ENCODE assay signal across 27 cellular contexts in genomic region chr17:59767176-59767575, GRCh38. TPM values are rescaled to one million over a fixed set of nuclear protein-coding genes. Genes with fewer than 3 reads are reported as not detected.
DNase-seq lines count a peak whose midpoint lies in the region; ATAC-seq and TF ChIP-seq lines count a peak whose summit lies in the region.
"Had no signal": no experiment of that assay in that cellular context is flagged by ENCODE, and none has a peak within 500 bp of the region (broad histone marks: within the 10 kb centered on the region; RNA-seq: fewer than 3 reads in every experiment).

No MANE protein-coding gene starts in this region.

- H3K36me3 Mint-ChIP-seq in T-helper 2 cell treated with Interferon-gamma antibody and Interleukin-4, amounts not matched to agents 5 μg/mL and 100 μg/mL, for 36 hours (ENCODE audit: low read depth): peaks cover 39% of the 10 kb centered on the region

- H3K36me3 ChIP-seq in heart left ventricle (peaks cover 0 to 29% (median 17%) of the 10 kb centered on the region in 9 donors), RWPE2 (ENCODE audit: low read depth) (peaks cover 43% of the 10 kb centered on the region), spleen (peaks cover 0 to 61% (median 5%) of the 10 kb centered on the region in 6 donors), gastrocnemius medialis (peaks cover 0 to 7% of the 10 kb centered on the region in 2 donors)
- H3K36me3 ChIP-seq: thyroid gland had no signal

- peaks cover 0 to 65% (median 0%) of the 10 kb centered on the region in 12 donors for H3K4me1 ChIP-seq in heart left ventricle
- H3K4me1 ChIP-seq in RWPE2 (ENCODE audit: insufficient read depth, poor library complexity, severe bottlenecking): peaks cover 54% of the 10 kb centered on the region
- peaks cover 32% of the 10 kb centered on the region for H3K4me1 ChIP-seq in foreskin keratinocyte
- H3K4me1 ChIP-seq in spleen: peaks cover 0 to 44% (median 9%) of the 10 kb centered on the region in 6 donors
- H3K4me1 ChIP-seq in gastrocnemius medialis: peaks cover 0 to 4% of the 10 kb centered on the region in 2 donors
- H3K4me1 ChIP-seq: thyroid gland had no signal

- H3K9me3 ChIP-seq in heart left ventricle: no peaks in the 10 kb centered on the region
- no peaks in the 10 kb centered on the region for H3K9me3 ChIP-seq in RWPE2 (ENCODE audit: severe bottlenecking)
- no peaks in the 10 kb centered on the region for H3K9me3 ChIP-seq in spleen
- H3K9me3 ChIP-seq in gastrocnemius medialis: no peaks in the 10 kb centered on the region
- H3K9me3 ChIP-seq: adrenal gland, body of pancreas, SJSA1, thyroid gland had no signal

- TF ChIP-seq CTCF in heart left ventricle (IDR thresholded peaks at IDR 0.05): no peak
- TF ChIP-seq CTCF in RWPE2 (IDR thresholded peaks at IDR 0.05; ENCODE audit: poor library complexity, severe bottlenecking): no peak
- TF ChIP-seq CTCF in foreskin keratinocyte (conservative IDR thresholded peaks at IDR 0.05): no peak
- no peak for TF ChIP-seq CTCF in spleen (IDR thresholded peaks at IDR 0.05 in 8 of 11, conservative IDR thresholded peaks at IDR 0.05 in 3 of 11)
- TF ChIP-seq CTCF in gastrocnemius medialis (IDR thresholded peaks at IDR 0.05 in 4 of 5, conservative IDR thresholded peaks at IDR 0.05 in 1 of 5): no peak

- H3K4me1 Mint-ChIP-seq in T-helper 2 cell treated with Interferon-gamma antibody and Interleukin-4, amounts not matched to agents 5 μg/mL and 100 μg/mL, for 36 hours (ENCODE audit: low read depth): peaks cover 38% of the 10 kb centered on the region
- H3K4me1 Mint-ChIP-seq: IgD-negative memory B cell had no signal

- H3K27ac ChIP-seq in heart left ventricle: peak overlapping the region in 7 of 12 donors; percentile 30 to 49 (median 39)
- H3K27ac ChIP-seq in RWPE2 (ENCODE audit: poor library complexity, severe bottlenecking): peak overlapping the region; percentile 91
- H3K27ac ChIP-seq in foreskin keratinocyte: peak overlapping the region; percentile 94
- peak overlapping the region in 6 of 8 donors; percentile 12 to 50 (median 38) for H3K27ac ChIP-seq in spleen
- H3K27ac ChIP-seq in gastrocnemius medialis: peak overlapping the region in 1 of 4 donors; percentile 5
- H3K27ac ChIP-seq: adrenal gland, body of pancreas had no signal

- H3K4me3 ChIP-seq in heart left ventricle (no peak overlapping the region), RWPE2 (ENCODE audit: severe bottlenecking) (no peak overlapping the region), spleen (no peak overlapping the region), gastrocnemius medialis (no peak overlapping the region)
- H3K4me3 ChIP-seq: adrenal gland, body of pancreas, SJSA1, skin epidermis, thyroid gland had no signal

- TF ChIP-seq POLR2A in heart left ventricle (IDR thresholded peaks at IDR 0.05) (no peak), spleen (IDR thresholded peaks at IDR 0.05) (no peak), gastrocnemius medialis (IDR thresholded peaks at IDR 0.05) (no peak)

- no peak overlapping the region for H3K27ac Mint-ChIP-seq in T-helper 2 cell treated with Interferon-gamma antibody and Interleukin-4, amounts not matched to agents 5 μg/mL and 100 μg/mL, for 36 hours
- H3K27ac Mint-ChIP-seq: B cell; CD8-positive, alpha-beta T cell; IgD-negative memory B cell; naive thymus-derived CD8-positive, alpha-beta T cell had no signal

- DNase-seq in heart left ventricle: no peak
- DNase-seq in left cardiac atrium: no peak
- no peak for DNase-seq in RWPE2 (ENCODE audit: low spot score)
- DNase-seq in foreskin keratinocyte: no peak
- no peak for DNase-seq in spleen
- no peak for DNase-seq in T-helper 2 cell treated with Interferon-gamma antibody and Interleukin-4, amounts not matched to agents 5 μg/mL and 100 μg/mL, for 36 hours (ENCODE audit: low spot score)
- no peak for DNase-seq in NCI-H510A treated with DMSO at 0.1 percent for 48 hours (lab: John Stamatoyannopoulos, UW)
- no peak for DNase-seq in gastrocnemius medialis
- DNase-seq: ACHN; activated naive CD4-positive, alpha-beta T cell treated with Interleukin-2 at 50 U/mL for 16 hours; adrenal gland; body of pancreas; CD8-positive, alpha-beta T cell; cerebellar nuclear complex; left ventricle myocardium superior; midbrain; naive thymus-derived CD8-positive, alpha-beta T cell; NCI-H146; NCI-H345; NCI-H774; nucleus accumbens; stimulated activated naive CD4-positive, alpha-beta T cell treated with Interleukin-2 at 50 U/mL for 16 hours; thyroid gland had no signal

- no peak overlapping the region for H3K4me3 Mint-ChIP-seq in T-helper 2 cell treated with Interferon-gamma antibody and Interleukin-4, amounts not matched to agents 5 μg/mL and 100 μg/mL, for 36 hours
- H3K4me3 Mint-ChIP-seq: B cell; CD8-positive, alpha-beta T cell; IgD-negative memory B cell; naive thymus-derived CD8-positive, alpha-beta T cell had no signal

- intact Hi-C loops in heart left ventricle (cut with DNase I): loop anchor here in 1 of 10 donors (5.0 kb wide), 1 partner anchor 35 kb away; no protein-coding TSS in a partner anchor
- intact Hi-C loops in left cardiac atrium (cut with DNase I): no loop called here
- intact Hi-C loops in spleen (cut with DNase I; ENCODE audit: low total_unique reads): no loop called here
- intact Hi-C loops in gastrocnemius medialis (cut with DNase I; ENCODE audit: low total_unique reads): no loop called here

- H3K9me3 Mint-ChIP-seq in T-helper 2 cell treated with Interferon-gamma antibody and Interleukin-4, amounts not matched to agents 5 μg/mL and 100 μg/mL, for 36 hours: no peaks in the 10 kb centered on the region
- H3K9me3 Mint-ChIP-seq: CD8-positive, alpha-beta T cell; IgD-negative memory B cell; naive thymus-derived CD8-positive, alpha-beta T cell had no signal

- H3K27me3 Mint-ChIP-seq in T-helper 2 cell treated with Interferon-gamma antibody and Interleukin-4, amounts not matched to agents 5 μg/mL and 100 μg/mL, for 36 hours (ENCODE audit: low read depth): no peaks in the 10 kb centered on the region
- H3K27me3 Mint-ChIP-seq: B cell; IgD-negative memory B cell; naive thymus-derived CD8-positive, alpha-beta T cell had no signal

- ATAC-seq in heart left ventricle (peak in 1 of 4 donors; percentile 32), left cardiac atrium (no peak), RWPE2 (ENCODE audit: low read depth) (no peak), foreskin keratinocyte (no peak), gastrocnemius medialis (no peak)
- ATAC-seq: body of pancreas; CD8-positive, alpha-beta T cell; left ventricle myocardium superior; naive thymus-derived CD8-positive, alpha-beta T cell had no signal

- H3K27me3 ChIP-seq in heart left ventricle (no peaks in the 10 kb centered on the region), RWPE2 (ENCODE audit: insufficient read depth, poor library complexity, severe bottlenecking) (no peaks in the 10 kb centered on the region), foreskin keratinocyte (no peaks in the 10 kb centered on the region), spleen (replicated peaks in 1 of 7) (no peaks in the 10 kb centered on the region), gastrocnemius medialis (no peaks in the 10 kb centered on the region)
- H3K27me3 ChIP-seq: adrenal gland, body of pancreas, SJSA1, thyroid gland had no signal

- in situ Hi-C loops in gastrocnemius medialis (cut with MboI; ENCODE audit: low sequenced_read_pairs in 4 of 4): no loop called here

RNA-seq across cellular contexts. Expression of gene VMP1, which starts 59.7 kb away (rescaled TPM):
- total RNA-seq in heart left ventricle (100 to 1,000 TPM in 1 of 9 donors, 10 to 100 TPM in 8; 36.1 to 181 (median 50.1) TPM), left cardiac atrium (100 to 1,000 TPM in 1 of 2 donors, 10 to 100 TPM in 1; 82.1 to 123 TPM), foreskin keratinocyte (141 and 161 TPM in 2 replicates), spleen (100 to 1,000 TPM; 202 to 649 (median 372) TPM), gastrocnemius medialis (10 to 100 TPM; 39.2 to 55.0 (median 48.4) TPM)
- polyA plus RNA-seq in heart left ventricle (10 to 100 TPM; 19.3 to 54.6 TPM), foreskin keratinocyte (77.5 and 79.2 TPM in 2 replicates), spleen (10 to 100 TPM; 53.2 to 81.2 (median 65.8) TPM)

RNA-seq across cellular contexts. Expression of gene PTRH2, which starts 59.9 kb away (rescaled TPM):
- 10 to 100 TPM in 2 of 9 donors, 1 to 10 TPM in 7; 6.7 to 20.1 (median 9.0) TPM for total RNA-seq in heart left ventricle
- polyA plus RNA-seq in heart left ventricle: 10 to 100 TPM; 17.7 to 25.2 TPM
- 10 to 100 TPM; 10.1 to 15.4 TPM for total RNA-seq in left cardiac atrium
- total RNA-seq in foreskin keratinocyte: 24.9 and 38.2 TPM in 2 replicates
- polyA plus RNA-seq in foreskin keratinocyte: 58.5 and 62.5 TPM in 2 replicates
- total RNA-seq in spleen: 10 to 100 TPM; 14.4 to 30.9 (median 18.4) TPM
- 10 to 100 TPM; 23.9 to 28.3 (median 27.6) TPM for polyA plus RNA-seq in spleen
- total RNA-seq in gastrocnemius medialis: 10 to 100 TPM; 17.4 to 18.7 (median 18.1) TPM
